Comparison of ENCODE assay signal across 28 cellular contexts in genomic region chr18:42348722-42349121, GRCh38.
"Had no signal": no experiment of that assay in that cellular context is flagged by ENCODE, and none has a peak within 500 bp of the region (broad histone marks: within the 10 kb centered on the region; RNA-seq: fewer than 3 reads in every experiment).

No MANE protein-coding gene starts in this region.

- H3K4me3 ChIP-seq: neural progenitor cell, ovary, psoas muscle, suprapubic skin, testis, tibial artery, transverse colon, upper lobe of right lung, uterus had no signal

- ATAC-seq: naive thymus-derived CD4-positive, alpha-beta T cell; natural killer cell; psoas muscle; right cardiac atrium; sciatic nerve; stimulated activated memory B cell treated with anti-CD40 and anti-IgM and Interleukin-4, amounts not matched to agents 10 μg/mL and 1 μg/mL and 100 μg/mL, for 72 hours; upper lobe of right lung had no signal

- DNase-seq: naive thymus-derived CD4-positive, alpha-beta T cell; natural killer cell; occipital lobe; ovary; posterior cingulate gyrus; psoas muscle; small intestine; stimulated activated CD4-positive, alpha-beta T cell treated with anti-CD3 and anti-CD28 coated beads, Interleukin-15, amount 100 ng/mL, for 24 hours; stimulated activated CD4-positive, alpha-beta T cell treated with anti-CD3 and anti-CD28 coated beads, Interleukin-2, amount 100 ng/mL, for 24 hours; stimulated activated CD4-positive, alpha-beta T cell treated with anti-CD3 and anti-CD28 coated beads, Interleukin-2, amount 100 ng/mL, for 48 hours; stimulated activated CD4-positive, alpha-beta T cell treated with anti-CD3 and anti-CD28 coated beads, Interleukin-4, amount 100 ng/mL, for 24 hours; stimulated activated naive CD4-positive, alpha-beta T cell; substantia nigra; testis; tibial artery; transverse colon; upper lobe of right lung; uterus had no signal

- H3K27me3 ChIP-seq: neural progenitor cell, ovary, suprapubic skin, testis, tibial artery, transverse colon, upper lobe of right lung, uterus had no signal

- H3K9me3 Mint-ChIP-seq: nephron; neural progenitor cell; stimulated activated memory B cell treated with anti-CD40 and anti-IgM and Interleukin-4, amounts not matched to agents 10 μg/mL and 1 μg/mL and 100 μg/mL, for 72 hours; stimulated activated naive CD8-positive, alpha-beta T cell treated with anti-CD3 and anti-CD28 coated beads, Interleukin-15, Interleukin-2, amounts not matched to agents 100 ng/mL and 50 ng/mL, for 24 hours had no signal

- H3K4me3 Mint-ChIP-seq: naive thymus-derived CD4-positive, alpha-beta T cell; natural killer cell; nephron; neural progenitor cell; stimulated activated memory B cell treated with anti-CD40 and anti-IgM and Interleukin-4, amounts not matched to agents 10 μg/mL and 1 μg/mL and 100 μg/mL, for 72 hours; stimulated activated naive CD8-positive, alpha-beta T cell treated with anti-CD3 and anti-CD28 coated beads, Interleukin-15, Interleukin-2, amounts not matched to agents 100 ng/mL and 50 ng/mL, for 24 hours; type B pancreatic cell had no signal

- H2AFZ ChIP-seq: neural progenitor cell, parathyroid adenoma had no signal

- H3K9me3 ChIP-seq: ovary, psoas muscle, suprapubic skin, testis, tibial artery, transverse colon, upper lobe of right lung, uterus had no signal

- H3K27ac Mint-ChIP-seq: naive thymus-derived CD4-positive, alpha-beta T cell; natural killer cell; nephron; neural progenitor cell; progenitor cell of endocrine pancreas; stimulated activated memory B cell treated with anti-CD40 and anti-IgM and Interleukin-4, amounts not matched to agents 10 μg/mL and 1 μg/mL and 100 μg/mL, for 72 hours; stimulated activated naive CD8-positive, alpha-beta T cell treated with anti-CD3 and anti-CD28 coated beads, Interleukin-15, Interleukin-2, amounts not matched to agents 100 ng/mL and 50 ng/mL, for 24 hours; type B pancreatic cell had no signal

- H3K36me3 ChIP-seq: neural progenitor cell, ovary, suprapubic skin, tibial artery, transverse colon, upper lobe of right lung, uterus had no signal

- H3K9ac ChIP-seq: neural progenitor cell, parathyroid adenoma had no signal

- H3K27me3 Mint-ChIP-seq: naive thymus-derived CD4-positive, alpha-beta T cell; progenitor cell of endocrine pancreas; stimulated activated memory B cell treated with anti-CD40 and anti-IgM and Interleukin-4, amounts not matched to agents 10 μg/mL and 1 μg/mL and 100 μg/mL, for 72 hours; stimulated activated naive CD8-positive, alpha-beta T cell treated with anti-CD3 and anti-CD28 coated beads, Interleukin-15, Interleukin-2, amounts not matched to agents 100 ng/mL and 50 ng/mL, for 24 hours; type B pancreatic cell had no signal

- H3K4me2 ChIP-seq: neural progenitor cell had no signal

- H3K27ac ChIP-seq: neural progenitor cell, ovary, parathyroid adenoma, psoas muscle, suprapubic skin, testis, tibial artery, transverse colon, upper lobe of right lung, uterus had no signal

- H3K4me1 Mint-ChIP-seq: naive thymus-derived CD4-positive, alpha-beta T cell; natural killer cell; nephron; neural progenitor cell; stimulated activated memory B cell treated with anti-CD40 and anti-IgM and Interleukin-4, amounts not matched to agents 10 μg/mL and 1 μg/mL and 100 μg/mL, for 72 hours had no signal

- H3K4me1 ChIP-seq: neural progenitor cell, parathyroid adenoma, psoas muscle, suprapubic skin, testis, tibial artery, transverse colon, upper lobe of right lung, uterus had no signal
